1 cellular context compared by ENCODE assay signal in the genomic region with DNA sequence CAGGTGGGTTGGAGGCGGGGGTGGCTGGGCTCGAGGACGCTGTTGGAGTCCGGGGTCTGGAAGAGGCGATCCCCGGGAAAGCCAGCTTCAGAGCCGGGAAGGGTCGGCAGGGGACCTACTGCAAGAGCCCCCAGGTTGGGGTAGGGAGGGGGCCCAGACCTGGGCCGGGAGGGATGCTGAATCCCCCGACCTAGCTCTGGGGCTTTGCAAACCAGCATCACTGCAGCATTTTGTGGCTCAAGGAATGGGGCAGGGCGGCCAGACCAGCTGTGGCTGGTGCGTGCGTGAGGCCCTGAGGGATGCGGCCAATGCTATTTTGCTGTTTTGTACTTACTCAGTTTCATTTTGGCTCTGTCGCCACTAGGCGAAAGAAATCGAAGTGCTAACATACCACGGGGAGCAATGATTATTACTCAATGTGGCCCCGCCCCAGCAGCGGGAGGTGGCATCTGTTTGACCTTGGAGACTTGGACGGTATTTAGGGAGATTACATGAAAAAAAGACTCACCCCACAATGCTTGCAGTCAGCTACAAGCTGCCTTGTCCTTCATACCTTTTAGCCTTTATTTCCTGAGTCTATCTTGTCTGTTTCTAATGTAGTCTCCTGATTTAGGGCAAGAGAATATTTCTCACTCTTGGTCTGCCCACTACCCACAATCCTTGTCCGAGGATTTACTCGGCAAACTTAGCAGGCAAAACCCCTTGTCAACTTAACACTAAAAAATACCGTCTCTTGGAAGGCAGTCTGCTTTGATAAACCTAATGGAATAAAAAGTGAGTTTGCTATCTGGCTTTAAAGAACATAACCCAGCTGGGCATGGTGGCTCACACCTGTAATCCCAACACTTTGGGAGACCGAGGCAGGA.
TF ChIP-seq lines count a peak whose summit lies in the region.

No MANE protein-coding gene starts in this region.

TF ChIP-seq in HepG2, 621 proteins besides CTCF, POLR2A, EP300 and RAD21 (continued from another document and continues in another):
- TF ChIP-seq, protein P1, sequence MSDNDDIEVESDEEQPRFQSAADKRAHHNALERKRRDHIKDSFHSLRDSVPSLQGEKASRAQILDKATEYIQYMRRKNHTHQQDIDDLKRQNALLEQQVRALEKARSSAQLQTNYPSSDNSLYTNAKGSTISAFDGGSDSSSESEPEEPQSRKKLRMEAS (IDR thresholded peaks at IDR 0.05), result no peak
- TF ChIP-seq, protein P2, sequence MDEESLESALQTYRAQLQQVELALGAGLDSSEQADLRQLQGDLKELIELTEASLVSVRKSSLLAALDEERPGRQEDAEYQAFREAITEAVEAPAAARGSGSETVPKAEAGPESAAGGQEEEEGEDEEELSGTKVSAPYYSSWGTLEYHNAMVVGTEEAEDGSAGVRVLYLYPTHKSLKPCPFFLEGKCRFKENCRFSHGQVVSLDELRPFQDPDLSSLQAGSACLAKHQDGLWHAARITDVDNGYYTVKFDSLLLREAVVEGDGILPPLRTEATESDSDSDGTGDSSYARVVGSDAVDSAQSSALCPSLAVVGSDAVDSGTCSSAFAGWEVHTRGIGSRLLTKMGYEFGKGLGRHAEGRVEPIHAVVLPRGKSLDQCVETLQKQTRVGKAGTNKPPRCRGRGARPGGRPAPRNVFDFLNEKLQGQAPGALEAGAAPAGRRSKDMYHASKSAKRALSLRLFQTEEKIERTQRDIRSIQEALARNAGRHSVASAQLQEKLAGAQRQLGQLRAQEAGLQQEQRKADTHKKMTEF (CRISPR knock-in tag; IDR thresholded peaks at IDR 0.05), result no peak; the same call in 1 of the 2 replicates
- TF ChIP-seq BHLHE40 (IDR thresholded peaks at IDR 0.05; ENCODE audit: low read length), result no peak
- TF ChIP-seq ZNF883 (CRISPR knock-in tag; IDR thresholded peaks at IDR 0.05; ENCODE audit: not compliant biosample characterization), result no peak
- TF ChIP-seq PHF8 (CRISPR knock-in tag; IDR thresholded peaks at IDR 0.05), result peak; percentile 15
- no peak for TF ChIP-seq ZZZ3 (CRISPR knock-in tag; IDR thresholded peaks at IDR 0.05; ENCODE audit: borderline replicate concordance)
- no peak for TF ChIP-seq RBM39 (IDR thresholded peaks at IDR 0.05; ENCODE audit: low read depth, low read length, poor library complexity, severe bottlenecking)
- TF ChIP-seq ZNF549 (CRISPR knock-in tag; IDR thresholded peaks at IDR 0.05), result no peak
- TF ChIP-seq ZNF446 (CRISPR knock-in tag; IDR thresholded peaks at IDR 0.05), result no peak
- no peak; the same call in 1 of the 2 replicates for TF ChIP-seq HNF4G (IDR thresholded peaks at IDR 0.05; ENCODE audit: borderline replicate concordance, low read depth, low read length)
- no peak for TF ChIP-seq HNF4G (CRISPR knock-in tag; IDR thresholded peaks at IDR 0.05; ENCODE audit: borderline replicate concordance, low read depth)
- no peak; the same call in 1 of the 2 replicates for TF ChIP-seq ZNF563 (CRISPR knock-in tag; IDR thresholded peaks at IDR 0.05)
- TF ChIP-seq ZNF326 (CRISPR knock-in tag; IDR thresholded peaks at IDR 0.05; ENCODE audit: borderline replicate concordance), result no peak
- TF ChIP-seq, protein P3, sequence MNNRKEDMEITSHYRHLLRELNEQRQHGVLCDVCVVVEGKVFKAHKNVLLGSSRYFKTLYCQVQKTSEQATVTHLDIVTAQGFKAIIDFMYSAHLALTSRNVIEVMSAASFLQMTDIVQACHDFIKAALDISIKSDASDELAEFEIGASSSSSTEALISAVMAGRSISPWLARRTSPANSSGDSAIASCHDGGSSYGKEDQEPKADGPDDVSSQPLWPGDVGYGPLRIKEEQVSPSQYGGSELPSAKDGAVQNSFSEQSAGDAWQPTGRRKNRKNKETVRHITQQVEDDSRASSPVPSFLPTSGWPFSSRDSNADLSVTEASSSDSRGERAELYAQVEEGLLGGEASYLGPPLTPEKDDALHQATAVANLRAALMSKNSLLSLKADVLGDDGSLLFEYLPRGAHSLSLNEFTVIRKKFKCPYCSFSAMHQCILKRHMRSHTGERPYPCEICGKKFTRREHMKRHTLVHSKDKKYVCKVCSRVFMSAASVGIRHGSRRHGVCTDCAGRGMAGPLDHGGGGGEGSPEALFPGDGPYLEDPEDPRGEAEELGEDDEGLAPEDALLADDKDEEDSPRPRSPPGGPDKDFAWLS (CRISPR knock-in tag; IDR thresholded peaks at IDR 0.05; ENCODE audit: borderline replicate concordance), result no peak
- no peak for TF ChIP-seq SKI (IDR thresholded peaks at IDR 0.05; ENCODE audit: partially characterized antibody)
- no peak for TF ChIP-seq MAFG (CRISPR knock-in tag; IDR thresholded peaks at IDR 0.05)
- peak; percentile 29; the same call in 1 of the 2 replicates for TF ChIP-seq ZNF564 (CRISPR knock-in tag; IDR thresholded peaks at IDR 0.05)
- TF ChIP-seq SUZ12 (IDR thresholded peaks at IDR 0.05; ENCODE audit: low read depth, low read length), result no peak
- no peak for TF ChIP-seq PAX8 (CRISPR knock-in tag; IDR thresholded peaks at IDR 0.05; ENCODE audit: borderline replicate concordance)
- TF ChIP-seq ZNF747 (CRISPR knock-in tag; IDR thresholded peaks at IDR 0.05; ENCODE audit: borderline replicate concordance), result no peak
- TF ChIP-seq KMT2B (CRISPR knock-in tag; IDR thresholded peaks at IDR 0.05), result no peak
- TF ChIP-seq ZIK1 (CRISPR knock-in tag; IDR thresholded peaks at IDR 0.05; ENCODE audit: borderline replicate concordance, low read depth), result peak; percentile 57; the same call in 1 of the 2 replicates
- no peak for TF ChIP-seq GTF3A (CRISPR knock-in tag; conservative IDR thresholded peaks at IDR 0.05)
- TF ChIP-seq MEIS2 (CRISPR knock-in tag; IDR thresholded peaks at IDR 0.05), result no peak
- TF ChIP-seq ZNF782 (CRISPR knock-in tag; IDR thresholded peaks at IDR 0.05; ENCODE audit: borderline replicate concordance), result no peak
- no peak for TF ChIP-seq PRDM10 (CRISPR knock-in tag; IDR thresholded peaks at IDR 0.05; ENCODE audit: low read depth)
- no peak for TF ChIP-seq ZFP36 (IDR thresholded peaks at IDR 0.05; ENCODE audit: borderline replicate concordance, low read depth, low read length, partially characterized antibody)
- TF ChIP-seq ZNF772 (CRISPR knock-in tag; IDR thresholded peaks at IDR 0.05), result no peak
- TF ChIP-seq ZKSCAN8 (CRISPR knock-in tag; IDR thresholded peaks at IDR 0.05; ENCODE audit: borderline replicate concordance), result no peak
- no peak for TF ChIP-seq KDM1A (CRISPR knock-in tag; IDR thresholded peaks at IDR 0.05)
- no peak for TF ChIP-seq ZNF784 (CRISPR knock-in tag; IDR thresholded peaks at IDR 0.05; ENCODE audit: borderline replicate concordance)
- no peak for TF ChIP-seq HBP1 (CRISPR knock-in tag; IDR thresholded peaks at IDR 0.05; ENCODE audit: low read depth)
- no peak for TF ChIP-seq XBP1 (CRISPR knock-in tag; IDR thresholded peaks at IDR 0.05)
- TF ChIP-seq, protein P4, sequence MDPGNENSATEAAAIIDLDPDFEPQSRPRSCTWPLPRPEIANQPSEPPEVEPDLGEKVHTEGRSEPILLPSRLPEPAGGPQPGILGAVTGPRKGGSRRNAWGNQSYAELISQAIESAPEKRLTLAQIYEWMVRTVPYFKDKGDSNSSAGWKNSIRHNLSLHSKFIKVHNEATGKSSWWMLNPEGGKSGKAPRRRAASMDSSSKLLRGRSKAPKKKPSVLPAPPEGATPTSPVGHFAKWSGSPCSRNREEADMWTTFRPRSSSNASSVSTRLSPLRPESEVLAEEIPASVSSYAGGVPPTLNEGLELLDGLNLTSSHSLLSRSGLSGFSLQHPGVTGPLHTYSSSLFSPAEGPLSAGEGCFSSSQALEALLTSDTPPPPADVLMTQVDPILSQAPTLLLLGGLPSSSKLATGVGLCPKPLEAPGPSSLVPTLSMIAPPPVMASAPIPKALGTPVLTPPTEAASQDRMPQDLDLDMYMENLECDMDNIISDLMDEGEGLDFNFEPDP (CRISPR knock-in tag; conservative IDR thresholded peaks at IDR 0.05), result no peak
- TF ChIP-seq ZNF121 (CRISPR knock-in tag; IDR thresholded peaks at IDR 0.05), result 0 out of 2 replicates have a peak, but pooled peaks have one; percentile 11
- TF ChIP-seq DMTF1 (CRISPR knock-in tag; IDR thresholded peaks at IDR 0.05), result no peak
- no peak for TF ChIP-seq TBX3 (IDR thresholded peaks at IDR 0.05; ENCODE audit: borderline replicate concordance)
- TF ChIP-seq HMG20B (CRISPR knock-in tag; conservative IDR thresholded peaks at IDR 0.05), result no peak
- TF ChIP-seq ZNF432 (CRISPR knock-in tag; IDR thresholded peaks at IDR 0.05; ENCODE audit: borderline replicate concordance), result no peak
- TF ChIP-seq YEATS2 (CRISPR knock-in tag; IDR thresholded peaks at IDR 0.05; ENCODE audit: borderline replicate concordance), result no peak
- no peak for TF ChIP-seq NAIF1 (CRISPR knock-in tag; IDR thresholded peaks at IDR 0.05; ENCODE audit: borderline replicate concordance)
- peak; percentile 29; the same call in 1 of the 2 replicates for TF ChIP-seq ATF7-NPFF (CRISPR knock-in tag; IDR thresholded peaks at IDR 0.05; ENCODE audit: low read depth)
- TF ChIP-seq SP5 (CRISPR knock-in tag; IDR thresholded peaks at IDR 0.05; ENCODE audit: borderline replicate concordance, low read depth), result peak; percentile 64; the same call in 1 of the 2 replicates
- TF ChIP-seq THYN1 (CRISPR knock-in tag; IDR thresholded peaks at IDR 0.05; ENCODE audit: borderline replicate concordance, low read depth), result no peak
- no peak for TF ChIP-seq ZNF557 (CRISPR knock-in tag; IDR thresholded peaks at IDR 0.05)
- TF ChIP-seq, protein P5, sequence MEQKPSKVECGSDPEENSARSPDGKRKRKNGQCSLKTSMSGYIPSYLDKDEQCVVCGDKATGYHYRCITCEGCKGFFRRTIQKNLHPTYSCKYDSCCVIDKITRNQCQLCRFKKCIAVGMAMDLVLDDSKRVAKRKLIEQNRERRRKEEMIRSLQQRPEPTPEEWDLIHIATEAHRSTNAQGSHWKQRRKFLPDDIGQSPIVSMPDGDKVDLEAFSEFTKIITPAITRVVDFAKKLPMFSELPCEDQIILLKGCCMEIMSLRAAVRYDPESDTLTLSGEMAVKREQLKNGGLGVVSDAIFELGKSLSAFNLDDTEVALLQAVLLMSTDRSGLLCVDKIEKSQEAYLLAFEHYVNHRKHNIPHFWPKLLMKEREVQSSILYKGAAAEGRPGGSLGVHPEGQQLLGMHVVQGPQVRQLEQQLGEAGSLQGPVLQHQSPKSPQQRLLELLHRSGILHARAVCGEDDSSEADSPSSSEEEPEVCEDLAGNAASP (CRISPR knock-in tag; IDR thresholded peaks at IDR 0.05; ENCODE audit: borderline replicate concordance), result peak; percentile 49; the same call in 1 of the 2 replicates
- no peak for TF ChIP-seq ZNF615 (CRISPR knock-in tag; IDR thresholded peaks at IDR 0.05; ENCODE audit: borderline replicate concordance)
- TF ChIP-seq TOE1 (CRISPR knock-in tag; IDR thresholded peaks at IDR 0.05), result no peak
- no peak for TF ChIP-seq DNMT3B (CRISPR knock-in tag; conservative IDR thresholded peaks at IDR 0.05)
